In genomic region chr1:12615166-12615915, GRCh38 we compare ENCODE assay signal across 8 cellular contexts. TPM values are rescaled to one million over a fixed set of nuclear protein-coding genes. Genes with fewer than 3 reads are reported as not detected.
A peak's percentile ranks its signal among the peaks of the same experiment; 100 is the strongest.
DNase-seq lines count a peak whose midpoint lies in the region; ATAC-seq, FAIRE-seq and TF ChIP-seq lines count a peak whose summit lies in the region.

No MANE protein-coding gene starts in this region.

- peaks cover 69% of the 10 kb centered on the region for H3K79me2 ChIP-seq in astrocyte (ENCODE audit: insufficient read depth, low read length)

- H3K27ac Mint-ChIP-seq in activated T-cell treated with anti-CD3 and anti-CD28 coated beads, Interleukin-2, amount 50 U/mL, for 72 hours = peak overlapping the region; percentile 49
- H3K27ac Mint-ChIP-seq in astrocyte (ENCODE audit: unreplicated experiment) = peak overlapping the region; percentile 37

- peaks cover 31% of the 10 kb centered on the region for H3K4me1 ChIP-seq in astrocyte (ENCODE audit: insufficient read depth, low read length)
- H3K4me1 ChIP-seq in tibial nerve = peaks cover 0 to 60% (median 36%) of the 10 kb centered on the region in 4 donors

- H3K27me3 Mint-ChIP-seq in activated T-cell treated with anti-CD3 and anti-CD28 coated beads, Interleukin-2, amount 50 U/mL, for 72 hours (ENCODE audit: low read depth) = no peaks in the 10 kb centered on the region
- H3K27me3 Mint-ChIP-seq in astrocyte (ENCODE audit: low read depth, unreplicated experiment) = peaks cover 26% of the 10 kb centered on the region

- H3K27ac ChIP-seq in astrocyte (ENCODE audit: low read depth, low read length) (peak overlapping the region; percentile 45), tibial nerve (peak overlapping the region; percentile 91 to 98 (median 94))

- ATAC-seq in activated T-cell treated with anti-CD3 and anti-CD28 coated beads, Interleukin-2, amount 50 U/mL, for 72 hours (replicated peaks in 1 of 2) = no peak
- ATAC-seq in HG03439 (IDR thresholded peaks at IDR 0.05; ENCODE audit: unreplicated experiment) = no peak
- no peak for ATAC-seq in HG02610 (IDR thresholded peaks at IDR 0.05; ENCODE audit: unreplicated experiment)

- DNase-seq in activated T-cell treated with anti-CD3 and anti-CD28 coated beads, Interleukin-2, amount 50 U/mL, for 72 hours = no peak
- no peak for DNase-seq in activated T-cell treated with anti-CD3 and anti-CD28 coated beads, Interleukin-2, amount 50 U/mL, for 1 hour
- DNase-seq in astrocyte (ENCODE audit: low read depth) (no peak), lower leg skin (ENCODE audit: low spot score in 2 of 2) (no peak), tibial nerve (ENCODE audit: low spot score in 2 of 2) (no peak), NCI-H2107 treated with DMSO at 0.1 percent for 48 hours (lab: John Stamatoyannopoulos, UW; ENCODE audit: unreplicated experiment) (no peak)

- H3K9me3 Mint-ChIP-seq in activated T-cell treated with anti-CD3 and anti-CD28 coated beads, Interleukin-2, amount 50 U/mL, for 72 hours = no peaks in the 10 kb centered on the region
- peaks cover 4% of the 10 kb centered on the region for H3K9me3 Mint-ChIP-seq in astrocyte (ENCODE audit: unreplicated experiment)

- H3K9me3 ChIP-seq in astrocyte (ENCODE audit: insufficient read depth, low read depth, low read length) (no peaks in the 10 kb centered on the region), tibial nerve (no peaks in the 10 kb centered on the region)

- no peak for TF ChIP-seq POLR2A in lower leg skin (IDR thresholded peaks at IDR 0.05)
- TF ChIP-seq POLR2A in tibial nerve (IDR thresholded peaks at IDR 0.05) = no peak

- no peaks in the 10 kb centered on the region for H3K36me3 ChIP-seq in astrocyte (ENCODE audit: insufficient read depth, low read length)
- peaks cover 0 to 13% (median 0%) of the 10 kb centered on the region in 3 donors for H3K36me3 ChIP-seq in tibial nerve

- peaks cover 3 to 18% of the 10 kb centered on the region in 2 donors for H3K36me3 Mint-ChIP-seq in activated T-cell treated with anti-CD3 and anti-CD28 coated beads, Interleukin-2, amount 50 U/mL, for 72 hours (ENCODE audit: insufficient read depth in 2 of 2)
- H3K36me3 Mint-ChIP-seq in astrocyte (ENCODE audit: low read depth, unreplicated experiment) = no peaks in the 10 kb centered on the region

- H3K4me3 Mint-ChIP-seq in activated T-cell treated with anti-CD3 and anti-CD28 coated beads, Interleukin-2, amount 50 U/mL, for 72 hours = peak overlapping the region; percentile 92 to 96
- peak overlapping the region; percentile 80 for H3K4me3 Mint-ChIP-seq in astrocyte (ENCODE audit: unreplicated experiment)

- H3K4me1 Mint-ChIP-seq in activated T-cell treated with anti-CD3 and anti-CD28 coated beads, Interleukin-2, amount 50 U/mL, for 72 hours (ENCODE audit: low read depth) = peaks cover 77% of the 10 kb centered on the region
- H3K4me1 Mint-ChIP-seq in astrocyte (ENCODE audit: low read depth, unreplicated experiment) = peaks cover 23% of the 10 kb centered on the region

- no peak for FAIRE-seq in astrocyte (lab: Jason Lieb, UNC)

- no peak overlapping the region for H2AFZ ChIP-seq in astrocyte (ENCODE audit: low read depth, low read length)

- TF ChIP-seq CTCF in astrocyte (IDR thresholded peaks at IDR 0.05; ENCODE audit: insufficient read depth, low read depth, low read length) (no peak), lower leg skin (IDR thresholded peaks at IDR 0.05) (no peak), tibial nerve (IDR thresholded peaks at IDR 0.05) (no peak)

- no peaks in the 10 kb centered on the region for H3K27me3 ChIP-seq in astrocyte (ENCODE audit: insufficient read depth, low read length)
- H3K27me3 ChIP-seq in tibial nerve = no peaks in the 10 kb centered on the region

- peaks cover 48% of the 10 kb centered on the region for H4K20me1 ChIP-seq in astrocyte (ENCODE audit: insufficient read depth, low read length)

- 15 to 18% methylated on average over 13 of the region's 13 CpGs for WGBS in lower leg skin, 2 donors
- 3% methylated on average over 13 of the region's 13 CpGs for WGBS in tibial nerve, 2 donors

- peak overlapping the region; percentile 95 for H3K4me2 ChIP-seq in astrocyte (ENCODE audit: low read length)

- no peak for TF ChIP-seq EP300 in tibial nerve (IDR thresholded peaks at IDR 0.05)

- intact Hi-C loops in lower leg skin (cut with DNase I; ENCODE audit: low total_unique reads) = no loop called here

- H3K9ac ChIP-seq in astrocyte (ENCODE audit: low read length) = peak overlapping the region; percentile 87

- H3K4me3 ChIP-seq in astrocyte (ENCODE audit: insufficient read depth, low read depth, low read length) = peak overlapping the region; percentile 74
- H3K4me3 ChIP-seq in lower leg skin (ENCODE audit: low read depth, poor library complexity, severe bottlenecking) = peak overlapping the region; percentile 71
- peak overlapping the region; percentile 47 to 84 (median 76) for H3K4me3 ChIP-seq in tibial nerve

RNA-seq across cellular contexts. Expression of gene DHRS3, which starts 2.7 kb away (rescaled TPM):
- total RNA-seq in activated T-cell treated with anti-CD3 and anti-CD28 coated beads, Interleukin-2, amount 50 U/mL, for 72 hours = 10 to 100 TPM; 60.4 to 65.3 TPM
- total RNA-seq in astrocyte (3.2 and 3.4 TPM in 2 replicates), lower leg skin (100 to 1,000 TPM in 3 of 4 donors, 10 to 100 TPM in 1; 92.4 to 130 (median 107) TPM), tibial nerve (100 to 1,000 TPM; 180 to 449 (median 358) TPM)

RNA-seq across cellular contexts. Expression of gene AADACL4, which starts 28.5 kb away (rescaled TPM):
- total RNA-seq in activated T-cell treated with anti-CD3 and anti-CD28 coated beads, Interleukin-2, amount 50 U/mL, for 72 hours = not detected
- total RNA-seq in astrocyte = not detected in 2 replicates
- total RNA-seq in lower leg skin = under 1 TPM in 1 of 4 donors, not detected in 3; 0.59 TPM
- total RNA-seq in tibial nerve = not detected

Comparison
In these comparisons a context has a peak if more than half of its experiments do, and no peak if none do; other contexts are left out.
1. RNA of gene DHRS3, which starts 2.7 kb away (total RNA-seq): 180 to 449 TPM in tibial nerve, 92.4 to 130 TPM in lower leg skin and 60.4 to 65.3 TPM in activated T-cell treated with anti-CD3 and anti-CD28 coated beads, Interleukin-2, amount 50 U/mL, for 72 hours; 3.2 to 3.4 TPM in astrocyte; every median in the first group is over 10 times any median in the second.
2. Peak in every context shown above with its lines, with median percentiles within 50 percentile points of each other: H3K4me3 ChIP-seq.